Comparison of ENCODE assay signal across 22 cellular contexts in genomic region chr1:198943484-198943883, GRCh38.
DNase-seq lines count a peak whose midpoint lies in the region; ATAC-seq, FAIRE-seq and TF ChIP-seq lines count a peak whose summit lies in the region.
"Had no signal": no experiment of that assay in that cellular context is flagged by ENCODE, and none has a peak within 500 bp of the region (broad histone marks: within the 10 kb centered on the region; RNA-seq: fewer than 3 reads in every experiment).

No MANE protein-coding gene starts in this region.

- H3K4me1 ChIP-seq in GM23338 (ENCODE audit: insufficient read depth) (no peaks in the 10 kb centered on the region), H1 (replicated peaks in 1 of 4; ENCODE audit: control insufficient read depth in 3 of 4, insufficient read depth in 4 of 4, low read length in 3 of 4) (no peaks in the 10 kb centered on the region), trophoblast cell (ENCODE audit: control insufficient read depth in 1 of 2, insufficient read depth in 2 of 2, low read length in 2 of 2) (no peaks in the 10 kb centered on the region), mesenchymal stem cell (ENCODE audit: control insufficient read depth, insufficient read depth, low read depth, low read length) (no peaks in the 10 kb centered on the region)
- H3K4me1 ChIP-seq: A549, HAP-1 had no signal

- H2AK5ac ChIP-seq in H1 (ENCODE audit: low read depth, low read length) (no peak overlapping the region), trophoblast cell (ENCODE audit: low read length) (no peak overlapping the region), mesenchymal stem cell (ENCODE audit: low read length, severe bottlenecking) (no peak overlapping the region)

- H2AFZ ChIP-seq in GM23338 (peak overlapping the region; percentile 14), H1 (ENCODE audit: low read length) (0 out of 2 replicates have a peak overlapping the region, but pooled peaks have one; percentile 22), trophoblast cell (ENCODE audit: insufficient read depth, low read length, poor library complexity) (no peak overlapping the region), mesenchymal stem cell (ENCODE audit: low read depth, low read length) (no peak overlapping the region)
- H2AFZ ChIP-seq: GM23248 had no signal

- no peak overlapping the region for H3K4me2 ChIP-seq in GM23338
- no peak overlapping the region for H3K4me2 ChIP-seq in H1 (ENCODE audit: insufficient read depth in 1 of 2, low read depth in 2 of 2, low read length in 2 of 2)
- no peak overlapping the region for H3K4me2 ChIP-seq in trophoblast cell (ENCODE audit: low read length)
- H3K4me2 ChIP-seq in mesenchymal stem cell (ENCODE audit: low read length, poor library complexity, severe bottlenecking), result no peak overlapping the region
- H3K4me2 ChIP-seq: A549 had no signal

- no peaks in the 10 kb centered on the region for H3K79me2 ChIP-seq in GM23338 (replicated peaks; ENCODE audit: insufficient read depth)
- no peaks in the 10 kb centered on the region for H3K79me2 ChIP-seq in H1 (ENCODE audit: control insufficient read depth in 1 of 2, insufficient read depth in 2 of 2, low read length in 2 of 2)
- no peaks in the 10 kb centered on the region for H3K79me2 ChIP-seq in trophoblast cell (ENCODE audit: control insufficient read depth, insufficient read depth, low read length, poor library complexity)

- whole genome bisulfite sequencing in H1 (ENCODE audit: extremely low coverage in 1 of 2, insufficient coverage in 1 of 2, insufficient read length in 1 of 2, insufficient replicate concordance in 2 of 2, low coverage in 1 of 2, low lambda C conversion rate in 2 of 2, missing lambda C conversion rate in 1 of 2), 2 experiments, result 88% methylated on average over 1 of the region's 1 CpG; no CpG with 5 or more reads in 1 of the 2 experiments
- WGBS in trophoblast cell (ENCODE audit: extremely low coverage, insufficient coverage, insufficient read length), result no CpG with 5 or more reads among the region's 1 CpG
- 100% methylated on average over 1 of the region's 1 CpG for WGBS in mesenchymal stem cell

- no peaks in the 10 kb centered on the region for H3K9me3 Mint-ChIP-seq in GM23338

- H3K56ac ChIP-seq in H1 (replicated peaks; ENCODE audit: insufficient read length, low read depth, low read length), result no peak overlapping the region

- peak; percentile 14 for DNase-seq in Ammon's horn (ENCODE audit: low spot score)
- no peak for DNase-seq in GM23338 (ENCODE audit: low spot score)
- DNase-seq in NB4 (ENCODE audit: low read depth), result peak; percentile 57
- DNase-seq in H1 (ENCODE audit: low read depth in 1 of 2, low spot score in 2 of 2), result no peak
- no peak for DNase-seq in trophoblast cell
- DNase-seq in mesenchymal stem cell, result no peak
- DNase-seq: 8988T; ACHN; AML-193; C1 segment of cervical spinal cord; Caco-2; CD4-positive, alpha-beta memory T cell; DMS153; EL; GDM1; GM23248 had no signal

- H3K23me2 ChIP-seq in H1 (ENCODE audit: low read depth, low read length), result no peaks in the 10 kb centered on the region

- POLR2A ChIA-PET in H1 (lab: Charles Lee; ENCODE audit: partially characterized antibody), result no interaction called here

- TF ChIP-seq CTCF in GM23338 (conservative IDR thresholded peaks at IDR 0.05; ENCODE audit: low read depth in 2 of 2) (no peak), NB4 (IDR thresholded peaks at IDR 0.05; ENCODE audit: low read depth, low read length) (no peak), H1 (IDR thresholded peaks at IDR 0.05; ENCODE audit: control extremely low read depth in 1 of 3, insufficient read depth in 1 of 3, low read depth in 1 of 3, low read length in 3 of 3) (no peak)

- H3K27me3 ChIP-seq in GM23338 (ENCODE audit: insufficient read depth) (no peaks in the 10 kb centered on the region), H1 (replicated peaks in 1 of 4; ENCODE audit: control insufficient read depth in 3 of 4, extremely low read depth in 1 of 4, insufficient read depth in 3 of 4, low read length in 3 of 4) (no peaks in the 10 kb centered on the region), trophoblast cell (ENCODE audit: insufficient read depth, low read length) (no peaks in the 10 kb centered on the region), mesenchymal stem cell (ENCODE audit: control insufficient read depth in 1 of 2, insufficient read depth in 1 of 2, low read length in 2 of 2) (no peaks in the 10 kb centered on the region)

- H3K4me3 Mint-ChIP-seq in GM23338, result no peak overlapping the region
- H3K4me3 Mint-ChIP-seq: CD4-positive, alpha-beta memory T cell had no signal

- no peak overlapping the region for H3K4ac ChIP-seq in H1 (replicated peaks; ENCODE audit: insufficient read length, low read depth, low read length)
- no peak overlapping the region for H3K4ac ChIP-seq in trophoblast cell (ENCODE audit: low read depth, low read length)
- no peak overlapping the region for H3K4ac ChIP-seq in mesenchymal stem cell (ENCODE audit: low read depth in 1 of 2, low read length in 2 of 2)

- H3K4me1 Mint-ChIP-seq in GM23338, result no peaks in the 10 kb centered on the region

- no peaks in the 10 kb centered on the region for H4K20me1 ChIP-seq in GM23338 (replicated peaks; ENCODE audit: insufficient read depth)
- H4K20me1 ChIP-seq in H1 (replicated peaks in 1 of 2; ENCODE audit: control insufficient read depth in 1 of 2, insufficient read depth in 2 of 2, low read length in 2 of 2), result no peaks in the 10 kb centered on the region

- no peak overlapping the region for H3K27ac Mint-ChIP-seq in GM23338
- H3K27ac Mint-ChIP-seq: CD4-positive, alpha-beta memory T cell had no signal

- H3K4me3 ChIP-seq in GM23338 (no peak overlapping the region), NB4 (ENCODE audit: low read depth, low read length) (no peak overlapping the region), H1 (ENCODE audit: extremely low read depth in 1 of 4, insufficient read depth in 2 of 4, low read depth in 3 of 4, low read length in 4 of 4) (no peak overlapping the region), trophoblast cell (ENCODE audit: low read depth, low read length) (no peak overlapping the region), mesenchymal stem cell (ENCODE audit: insufficient read depth in 1 of 2, low read depth in 1 of 2, low read length in 2 of 2) (no peak overlapping the region)
- H3K4me3 ChIP-seq: A549, GM12878, GM23248, HAP-1 had no signal

- no peak overlapping the region for H3K23ac ChIP-seq in H1 (ENCODE audit: insufficient read length)
- no peak overlapping the region for H3K23ac ChIP-seq in trophoblast cell (ENCODE audit: low read length)
- H3K23ac ChIP-seq in mesenchymal stem cell (ENCODE audit: low read length in 2 of 2), result no peak overlapping the region

- H4K5ac ChIP-seq in H1 (ENCODE audit: insufficient read length, low read depth, low read length), result no peak overlapping the region

- H2BK20ac ChIP-seq in H1 (ENCODE audit: low read length), result no peak overlapping the region

- H2BK15ac ChIP-seq in H1 (ENCODE audit: low read length) (no peak overlapping the region), mesenchymal stem cell (ENCODE audit: low read depth, poor library complexity, severe bottlenecking) (no peak overlapping the region)

- H2BK120ac ChIP-seq in H1 (replicated peaks; ENCODE audit: low read depth, low read length) (no peak overlapping the region), trophoblast cell (ENCODE audit: insufficient read depth, low read length, poor library complexity) (no peak overlapping the region), mesenchymal stem cell (ENCODE audit: low read depth, low read length) (no peak overlapping the region)

- CTCF ChIA-PET in H1 (lab: Charles Lee; ENCODE audit: partially characterized antibody), result no interaction called here

- H3K9me2 ChIP-seq in GM23338 (ENCODE audit: insufficient read depth), result 0 out of 2 replicates have a peak, but pooled peaks cover 3% of the 10 kb centered on the region

- H3K79me1 ChIP-seq in H1 (ENCODE audit: low read depth, low read length) (no peaks in the 10 kb centered on the region), trophoblast cell (ENCODE audit: low read length) (no peaks in the 10 kb centered on the region), mesenchymal stem cell (replicated peaks; ENCODE audit: low read length, poor library complexity, severe bottlenecking) (no peaks in the 10 kb centered on the region)

- no peak overlapping the region for H4K12ac ChIP-seq in trophoblast cell (ENCODE audit: low read depth, low read length)

- no peak for TF ChIP-seq RAD21 in H1 (IDR thresholded peaks at IDR 0.05 in 1 of 2, conservative IDR thresholded peaks at IDR 0.05 in 1 of 2; ENCODE audit: low read depth in 2 of 2, low read length in 2 of 2)

- H3K9ac ChIP-seq in H1 (replicated peaks in 1 of 4; ENCODE audit: extremely low read depth in 1 of 4, low read depth in 3 of 4, low read length in 3 of 4), result no peak overlapping the region
- H3K9ac ChIP-seq in trophoblast cell (ENCODE audit: low read length), result no peak overlapping the region
- no peak overlapping the region for H3K9ac ChIP-seq in mesenchymal stem cell (ENCODE audit: low read length)
- H3K9ac ChIP-seq: GM23248 had no signal

- FAIRE-seq in H1 (lab: Jason Lieb, UNC), result no peak
- FAIRE-seq: A549, GM12878, GM19239, H54 had no signal

- ATAC-seq in GM23338, result no peak
- no peak for ATAC-seq in HG03025 (IDR thresholded peaks at IDR 0.05; ENCODE audit: low FRiP score, unreplicated experiment)
- ATAC-seq: A549, GM12878 had no signal

- H3K9me3 ChIP-seq in H1 (ENCODE audit: insufficient read depth in 2 of 2, low read depth in 1 of 2, low read length in 1 of 2) (no peaks in the 10 kb centered on the region), trophoblast cell (ENCODE audit: insufficient read depth, low read depth, low read length) (no peaks in the 10 kb centered on the region), mesenchymal stem cell (ENCODE audit: control insufficient read depth, low read length) (no peaks in the 10 kb centered on the region)
- H3K9me3 ChIP-seq: A549, Caco-2, HAP-1 had no signal

- H3K36me3 Mint-ChIP-seq in GM23338 (ENCODE audit: low read depth), result no peaks in the 10 kb centered on the region
- H3K36me3 Mint-ChIP-seq: CD4-positive, alpha-beta memory T cell had no signal

- H4K91ac ChIP-seq in H1 (replicated peaks; ENCODE audit: insufficient read length, low read length) (no peak overlapping the region), trophoblast cell (ENCODE audit: low read depth, low read length) (no peak overlapping the region), mesenchymal stem cell (ENCODE audit: low read length) (no peak overlapping the region)

- H4K8ac ChIP-seq in H1 (ENCODE audit: extremely low read depth, insufficient read depth, low read length) (no peak overlapping the region), trophoblast cell (ENCODE audit: low read depth, low read length) (no peak overlapping the region), mesenchymal stem cell (ENCODE audit: low read length) (no peak overlapping the region)

- TF ChIP-seq POLR2A in NB4 (IDR thresholded peaks at IDR 0.05; ENCODE audit: extremely low read depth, insufficient read length) (no peak), H1 (IDR thresholded peaks at IDR 0.05; ENCODE audit: control extremely low read depth in 1 of 2, low read depth in 2 of 2, low read length in 2 of 2) (no peak)

- H2BK5ac ChIP-seq in H1 (ENCODE audit: low read depth, low read length) (no peak overlapping the region), trophoblast cell (ENCODE audit: low read depth, low read length, poor library complexity) (no peak overlapping the region), mesenchymal stem cell (ENCODE audit: low read depth, low read length, poor library complexity, severe bottlenecking) (no peak overlapping the region)

- H3K14ac ChIP-seq in H1 (ENCODE audit: insufficient read length) (no peak overlapping the region), trophoblast cell (ENCODE audit: low read length) (no peak overlapping the region), mesenchymal stem cell (ENCODE audit: low read length in 2 of 2) (no peak overlapping the region)

- no peak for TF ChIP-seq EP300 in H1 (IDR thresholded peaks at IDR 0.05; ENCODE audit: borderline replicate concordance in 1 of 2, low read depth in 2 of 2, low read length in 2 of 2)

- no peak overlapping the region for H2BK12ac ChIP-seq in H1 (ENCODE audit: low read depth, low read length)
- no peak overlapping the region for H2BK12ac ChIP-seq in trophoblast cell (ENCODE audit: low read length)
- no peak overlapping the region for H2BK12ac ChIP-seq in mesenchymal stem cell (ENCODE audit: low read length in 2 of 2)

- no peaks in the 10 kb centered on the region for H3K27me3 Mint-ChIP-seq in GM23338 (ENCODE audit: insufficient read depth, low read depth, poor library complexity)
- H3K27me3 Mint-ChIP-seq: CD4-positive, alpha-beta memory T cell had no signal

- H3K36me3 ChIP-seq in GM23338 (ENCODE audit: insufficient read depth) (no peaks in the 10 kb centered on the region), H1 (ENCODE audit: control insufficient read depth in 2 of 4, insufficient read depth in 4 of 4, low read length in 3 of 4) (no peaks in the 10 kb centered on the region), trophoblast cell (ENCODE audit: control insufficient read depth in 1 of 2, insufficient read depth in 2 of 2, low read length in 2 of 2) (no peaks in the 10 kb centered on the region), mesenchymal stem cell (ENCODE audit: control insufficient read depth in 1 of 2, insufficient read depth in 2 of 2, low read depth in 1 of 2, low read length in 2 of 2) (no peaks in the 10 kb centered on the region)
- H3K36me3 ChIP-seq: HAP-1 had no signal

- no peak overlapping the region for H3K27ac ChIP-seq in GM23338 (ENCODE audit: low read depth)
- H3K27ac ChIP-seq in H1 (ENCODE audit: low read depth, low read length), result no peak overlapping the region
- H3K27ac ChIP-seq in trophoblast cell (ENCODE audit: low read depth, low read length), result no peak overlapping the region
- H3K27ac ChIP-seq in mesenchymal stem cell (ENCODE audit: low read length, poor library complexity, severe bottlenecking), result no peak overlapping the region
- H3K27ac ChIP-seq: A549, GM23248 had no signal

- H3F3A ChIP-seq in GM23338 (replicated peaks; ENCODE audit: low read depth), result no peaks in the 10 kb centered on the region

- H3K18ac ChIP-seq in H1 (ENCODE audit: extremely low read depth, low read length) (no peak overlapping the region), trophoblast cell (ENCODE audit: low read length) (no peak overlapping the region), mesenchymal stem cell (ENCODE audit: low read depth in 1 of 2, low read length in 2 of 2) (no peak overlapping the region)

Comparison
In these comparisons a context has a peak if more than half of its experiments do, and no peak if none do; other contexts are left out.
1. DNase-seq: peak in Ammon's horn (single experiment) and NB4 (single experiment); none in GM23338 (single experiment), H1 (0 of 2), trophoblast cell (0 of 2) and mesenchymal stem cell (single experiment).
2. H2AFZ ChIP-seq: peak in GM23338 (single experiment) and H1 (single experiment); none in trophoblast cell (single experiment) and mesenchymal stem cell (single experiment).